ENCODE assay signal across 26 cellular contexts in genomic region chr14:80164991-80165390, GRCh38. TPM values are rescaled to one million over a fixed set of nuclear protein-coding genes. Genes with fewer than 3 reads are reported as not detected.
DNase-seq lines count a peak whose midpoint lies in the region; ATAC-seq and TF ChIP-seq lines count a peak whose summit lies in the region.
"Had no signal": no experiment of that assay in that cellular context is flagged by ENCODE, and none has a peak within 500 bp of the region (broad histone marks: within the 10 kb centered on the region; RNA-seq: fewer than 3 reads in every experiment).

No MANE protein-coding gene starts in this region.

- intact Hi-C loops in activated CD4-positive, alpha-beta T cell treated with anti-CD3 and anti-CD28 coated beads for 36 hours (cut with DNase I, micrococcal nuclease) = no loop called here
- intact Hi-C loops in CD8-positive, alpha-beta T cell (cut with DNase I, micrococcal nuclease) = no loop called here

- CTCF ChIA-PET in activated CD4-positive, alpha-beta T cell treated with anti-CD3 and anti-CD28 coated beads for 36 hours (lab: Charles Lee) = no interaction called here
- CTCF ChIA-PET in CD8-positive, alpha-beta T cell (lab: Charles Lee) = no interaction called here

- H3K27me3 ChIP-seq in CD8-positive, alpha-beta T cell (ENCODE audit: insufficient read depth, low read length) = no peaks in the 10 kb centered on the region
- H3K27me3 ChIP-seq: ascending aorta, colonic mucosa, gastrocnemius medialis, neural progenitor cell, SJSA1 had no signal

- H3K4me3 ChIP-seq in AG10803 (ENCODE audit: low read length) = no peak overlapping the region
- H3K4me3 ChIP-seq in CD8-positive, alpha-beta T cell (ENCODE audit: low read depth, low read length) = no peak overlapping the region
- H3K4me3 ChIP-seq: ascending aorta, colonic mucosa, gastrocnemius medialis, GM23338, mucosa of descending colon, neural progenitor cell, PC-9, SJSA1 had no signal

- no peaks in the 10 kb centered on the region for H3K4me1 ChIP-seq in CD8-positive, alpha-beta T cell (ENCODE audit: insufficient read depth, low read length)
- H3K4me1 ChIP-seq: ascending aorta, colonic mucosa, gastrocnemius medialis, neural progenitor cell had no signal

- H3K27me3 Mint-ChIP-seq in activated CD4-positive, alpha-beta T cell treated with anti-CD3 and anti-CD28 coated beads for 36 hours = no peaks in the 10 kb centered on the region
- no peaks in the 10 kb centered on the region for H3K27me3 Mint-ChIP-seq in CD8-positive, alpha-beta T cell (ENCODE audit: low read depth)

- no peak overlapping the region for H3K27ac ChIP-seq in CD8-positive, alpha-beta T cell (ENCODE audit: low read depth, low read length)
- H3K27ac ChIP-seq: ascending aorta, colonic mucosa, gastrocnemius medialis, neural progenitor cell, PC-9, SJSA1 had no signal

- POLR2A ChIA-PET in activated CD4-positive, alpha-beta T cell treated with anti-CD3 and anti-CD28 coated beads for 36 hours (lab: Charles Lee) = no interaction called here
- POLR2A ChIA-PET in CD8-positive, alpha-beta T cell (lab: Charles Lee) = no interaction called here

- no peak overlapping the region for H3K27ac Mint-ChIP-seq in activated CD4-positive, alpha-beta T cell treated with anti-CD3 and anti-CD28 coated beads for 36 hours
- H3K27ac Mint-ChIP-seq in CD8-positive, alpha-beta T cell = no peak overlapping the region
- H3K27ac Mint-ChIP-seq: activated CD8-positive, alpha-beta T cell treated with anti-CD3 and anti-CD28 coated beads, Interleukin-2, amount 10 ng/mL, durations not matched to agents 7 days and 5 days; GM23338; neural progenitor cell had no signal

- no peaks in the 10 kb centered on the region for H3K4me1 Mint-ChIP-seq in activated CD4-positive, alpha-beta T cell treated with anti-CD3 and anti-CD28 coated beads for 36 hours
- H3K4me1 Mint-ChIP-seq in CD8-positive, alpha-beta T cell (ENCODE audit: low read depth) = no peaks in the 10 kb centered on the region

- no peaks in the 10 kb centered on the region for H3K9me3 ChIP-seq in CD8-positive, alpha-beta T cell (ENCODE audit: low read length)
- H3K9me3 ChIP-seq: ascending aorta, colonic mucosa, gastrocnemius medialis, mucosa of descending colon, SJSA1 had no signal

- no peak for ATAC-seq in activated CD4-positive, alpha-beta T cell treated with anti-CD3 and anti-CD28 coated beads for 36 hours
- no peak for ATAC-seq in CD8-positive, alpha-beta T cell
- ATAC-seq in GM21423 (IDR thresholded peaks at IDR 0.05; ENCODE audit: unreplicated experiment) = no peak
- ATAC-seq: activated CD8-positive, alpha-beta T cell treated with anti-CD3 and anti-CD28 coated beads, Interleukin-2, amount 10 ng/mL, durations not matched to agents 7 days and 5 days; activated T-cell treated with anti-CD3 and anti-CD28 coated beads, Interleukin-2, amount 50 U/mL, for 4 hours; gastrocnemius medialis; GM23338; mucosa of descending colon had no signal

- no peaks in the 10 kb centered on the region for H3K36me3 ChIP-seq in CD8-positive, alpha-beta T cell (ENCODE audit: insufficient read depth, low read length)
- H3K36me3 ChIP-seq: ascending aorta, colonic mucosa, gastrocnemius medialis, neural progenitor cell, SJSA1 had no signal

- H3K36me3 Mint-ChIP-seq in activated CD4-positive, alpha-beta T cell treated with anti-CD3 and anti-CD28 coated beads for 36 hours (ENCODE audit: low read depth) = no peaks in the 10 kb centered on the region
- no peaks in the 10 kb centered on the region for H3K36me3 Mint-ChIP-seq in CD8-positive, alpha-beta T cell
- H3K36me3 Mint-ChIP-seq: neural progenitor cell had no signal

- no peak overlapping the region for H3K4me3 Mint-ChIP-seq in activated CD4-positive, alpha-beta T cell treated with anti-CD3 and anti-CD28 coated beads for 36 hours
- H3K4me3 Mint-ChIP-seq in CD8-positive, alpha-beta T cell = no peak overlapping the region
- H3K4me3 Mint-ChIP-seq: activated CD8-positive, alpha-beta T cell treated with anti-CD3 and anti-CD28 coated beads, Interleukin-2, amount 10 ng/mL, durations not matched to agents 7 days and 5 days; activated T-cell treated with anti-CD3 and anti-CD28 coated beads, Interleukin-2, amount 50 U/mL, for 4 hours; GM23338; neural progenitor cell had no signal

- H3K9me3 Mint-ChIP-seq in activated CD4-positive, alpha-beta T cell treated with anti-CD3 and anti-CD28 coated beads for 36 hours (ENCODE audit: low read depth) = peaks cover 5% of the 10 kb centered on the region
- H3K9me3 Mint-ChIP-seq in CD8-positive, alpha-beta T cell = peaks cover 9% of the 10 kb centered on the region
- H3K9me3 Mint-ChIP-seq: activated T-cell treated with anti-CD3 and anti-CD28 coated beads, Interleukin-2, amount 50 U/mL, for 4 hours; GM23338; neural progenitor cell had no signal

- no peak for TF ChIP-seq CTCF in AG10803 (conservative IDR thresholded peaks at IDR 0.05; ENCODE audit: low read length)
- TF ChIP-seq CTCF in CD8-positive, alpha-beta T cell (IDR thresholded peaks at IDR 0.05) = no peak

- DNase-seq in AG10803 (ENCODE audit: low read depth) (peak; percentile 2), M059J (ENCODE audit: low read depth) (peak; percentile 52), dedifferentiated amniotic fluid mesenchymal stem cell (ENCODE audit: extremely low spot score) (peak; percentile 34), kidney glomerular epithelial cell (lab: John Stamatoyannopoulos, UW) (peak; percentile 42), SHP77 treated with DMSO at 0.1 percent for 48 hours (lab: John Stamatoyannopoulos, UW) (no peak)
- no peak for DNase-seq in activated CD4-positive, alpha-beta T cell treated with anti-CD3 and anti-CD28 coated beads for 36 hours
- no peak for DNase-seq in CD8-positive, alpha-beta T cell
- DNase-seq: activated CD4-positive, CD25-positive, alpha-beta regulatory T cell; activated CD8-positive, alpha-beta T cell treated with anti-CD3 and anti-CD28 coated beads, Interleukin-2, amount 10 ng/mL, durations not matched to agents 7 days and 5 days; activated naive CD4-positive, alpha-beta T cell treated with anti-CD3 and anti-CD28 coated beads, Interleukin-2, amount 50 U/mL, for 16 hours; activated T-cell treated with anti-CD3 and anti-CD28 coated beads, Interleukin-2, amount 50 U/mL, for 4 hours; colonic mucosa; DND-41; gastrocnemius medialis; Kasumi-1; mucosa of descending colon; NCI-H1105 treated with DMSO at 0.1 percent for 48 hours; NCI-H748 treated with DMSO at 0.1 percent for 48 hours; PC-9; substantia nigra; T-helper 2 cell had no signal

RNA-seq across cellular contexts. Expression of gene DIO2, which starts 46.3 kb away (rescaled TPM):
- 35.1 and 61.1 TPM in 2 replicates for total RNA-seq in M059J (2014; rRNA removed; shearing (Covaris generic))
- not detected for total RNA-seq in activated CD4-positive, alpha-beta T cell treated with anti-CD3 and anti-CD28 coated beads for 36 hours
- not detected for total RNA-seq in CD8-positive, alpha-beta T cell
- total RNA-seq: activated CD8-positive, alpha-beta T cell treated with anti-CD3 and anti-CD28 coated beads, Interleukin-2, amount 10 ng/mL, durations not matched to agents 7 days and 5 days; activated T-cell treated with anti-CD3 and anti-CD28 coated beads, Interleukin-2, amount 50 U/mL, for 4 hours had no signal

Comparison
In these comparisons a context has a peak if more than half of its experiments do, and no peak if none do; other contexts are left out.
1. DNase-seq: peak in AG10803 (single experiment), M059J (single experiment), dedifferentiated amniotic fluid mesenchymal stem cell (single experiment) and kidney glomerular epithelial cell (single experiment); none in activated CD4-positive, alpha-beta T cell treated with anti-CD3 and anti-CD28 coated beads for 36 hours (single experiment), SHP77 treated with DMSO at 0.1 percent for 48 hours (single experiment) and CD8-positive, alpha-beta T cell (0 of 7).
2. RNA of gene DIO2, which starts 46.3 kb away (total RNA-seq): 35.1 to 61.1 TPM in M059J; not detected in activated CD4-positive, alpha-beta T cell treated with anti-CD3 and anti-CD28 coated beads for 36 hours and not detected in CD8-positive, alpha-beta T cell; every median in the first group is over 10 times any median in the second.